In genomic region chr16:25544294-25544693, GRCh38 we compare ENCODE assay signal across 26 cellular contexts.
"Had no signal": no experiment of that assay in that cellular context is flagged by ENCODE, and none has a peak within 500 bp of the region (broad histone marks: within the 10 kb centered on the region; RNA-seq: fewer than 3 reads in every experiment).

No MANE protein-coding gene starts in this region.

- FAIRE-seq: urothelium cell line had no signal

- DNase-seq: stimulated activated CD4-positive, alpha-beta T cell treated with anti-CD3 and anti-CD28 coated beads, Interleukin-2, amount 100 ng/mL, for 48 hours; stimulated activated CD4-positive, alpha-beta T cell treated with anti-CD3 and anti-CD28 coated beads, Interleukin-4, amount 100 ng/mL, for 1 hour; stimulated activated CD4-positive, alpha-beta T cell treated with anti-CD3 and anti-CD28 coated beads, Interleukin-4, amount 100 ng/mL, for 24 hours; stimulated activated CD4-positive, alpha-beta T cell treated with anti-CD3 and anti-CD28 coated beads, Interleukin-4, amount 100 ng/mL, for 4 hours; stimulated activated CD8-positive, alpha-beta memory T cell treated with anti-CD3 and anti-CD28 coated beads, Interleukin-4, amount 100 ng/mL, for 48 hours; stimulated activated naive B cell treated with anti-CD40 and anti-IgM and Interleukin-4, amounts not matched to agents 10 μg/mL and 1 μg/mL and 100 μg/mL, for 72 hours; stimulated activated naive CD4-positive, alpha-beta T cell; stimulated activated naive CD4-positive, alpha-beta T cell treated with Interleukin-2 at 50 U/mL for 16 hours; stimulated activated naive CD8-positive, alpha-beta T cell treated with anti-CD3 and anti-CD28 coated beads, Interleukin-15, amount 100 ng/mL, for 72 hours; stimulated activated naive CD8-positive, alpha-beta T cell treated with anti-CD3 and anti-CD28 coated beads, Interleukin-15, Interleukin-2, amounts not matched to agents 100 U/mL and 50 U/mL, for 24 hours; stomach; substantia nigra; testis; thyroid gland; tibial artery; transverse colon; upper lobe of left lung; upper lobe of right lung; uterus had no signal

- H3K27me3 ChIP-seq: stomach, suprapubic skin, testis, thyroid gland, tibial artery, tibial nerve, transverse colon, upper lobe of left lung, upper lobe of right lung, uterus, vagina had no signal

- H3K36me3 ChIP-seq: stomach, suprapubic skin, thoracic aorta, thyroid gland, tibial artery, tibial nerve, transverse colon, upper lobe of left lung, upper lobe of right lung, uterus, vagina had no signal

- H3K4me1 ChIP-seq: stomach, suprapubic skin, testis, thyroid gland, tibial artery, tibial nerve, transverse colon, upper lobe of left lung, upper lobe of right lung, uterus, vagina had no signal

- H3K4me3 ChIP-seq: stomach, suprapubic skin, testis, thoracic aorta, thyroid gland, tibial artery, tibial nerve, transverse colon, upper lobe of left lung, upper lobe of right lung, uterus, vagina had no signal

- H3K27ac ChIP-seq: stomach, suprapubic skin, testis, thoracic aorta, thyroid gland, tibial artery, tibial nerve, transverse colon, upper lobe of left lung, upper lobe of right lung, uterus, vagina had no signal

- ATAC-seq: stimulated activated effector memory CD8-positive, alpha-beta T cell treated with anti-CD3 and anti-CD28 coated beads, Interleukin-12 subunit alpha, Interleukin-12 subunit beta, amount 100 ng/mL, for 72 hours; stimulated activated memory B cell treated with anti-CD40 and anti-IgM and Interleukin-4, amounts not matched to agents 10 μg/mL and 1 μg/mL and 100 μg/mL, for 72 hours; stimulated activated naive B cell treated with anti-CD40 and anti-IgM and Interleukin-4, amounts not matched to agents 10 μg/mL and 1 μg/mL and 100 μg/mL, for 72 hours; stimulated activated naive CD8-positive, alpha-beta T cell treated with anti-CD3 and anti-CD28 coated beads, Interleukin-15, amount 100 ng/mL, for 72 hours; stimulated activated naive CD8-positive, alpha-beta T cell treated with anti-CD3 and anti-CD28 coated beads, Interleukin-15, Interleukin-2, amounts not matched to agents 100 U/mL and 50 U/mL, for 24 hours; upper lobe of right lung had no signal

- H3K9me3 ChIP-seq: suprapubic skin, testis, thoracic aorta, thyroid gland, tibial artery, transverse colon, upper lobe of left lung, upper lobe of right lung, uterus, vagina had no signal
